Comparison of ENCODE assay signal across 20 cellular contexts in genomic region chr5:169861433-169861832, GRCh38.
DNase-seq lines count a peak whose midpoint lies in the region; ATAC-seq, FAIRE-seq and TF ChIP-seq lines count a peak whose summit lies in the region.
"Had no signal": no experiment of that assay in that cellular context is flagged by ENCODE, and none has a peak within 500 bp of the region (broad histone marks: within the 10 kb centered on the region; RNA-seq: fewer than 3 reads in every experiment).

No MANE protein-coding gene starts in this region.

- no peak for TF ChIP-seq RAD21 in SK-N-SH (IDR thresholded peaks at IDR 0.05; ENCODE audit: low read length)

- H3K27ac ChIP-seq in SK-N-SH (ENCODE audit: low read depth in 2 of 2, low read length in 1 of 2) (peak overlapping the region in 1 of 2 experiments; percentile 86; a peak in 2 of 4 replicates), astrocyte (ENCODE audit: low read depth, low read length) (peak overlapping the region; percentile 22)
- H3K27ac ChIP-seq: 22Rv1, A549, BLaER1 had no signal

- H3K9me3 ChIP-seq in SK-N-SH (no peaks in the 10 kb centered on the region), astrocyte (ENCODE audit: insufficient read depth, low read depth, low read length) (no peaks in the 10 kb centered on the region)
- H3K9me3 ChIP-seq: A549, BLaER1, HAP-1 had no signal

- DNase-seq in SK-N-SH (no peak), natural killer cell (no peak), astrocyte (ENCODE audit: low read depth) (no peak)
- DNase-seq in natural killer cell treated with Interleukin-12 subunit alpha and Interleukin-12 subunit beta and Interleukin-15 and Interleukin-18, amount 100 ng/mL, for 72 hours (ENCODE audit: low spot score), result no peak
- no peak for DNase-seq in activated CD4-positive, alpha-beta T cell treated with anti-CD3 and anti-CD28 coated beads for 36 hours
- DNase-seq: CD4-positive, alpha-beta memory T cell; DMS153; DMS79; GDM1 had no signal

- 92% methylated on average over 2 of the region's 2 CpGs for WGBS in SK-N-SH (ENCODE audit: low lambda C conversion rate)

- FAIRE-seq in astrocyte (lab: Jason Lieb, UNC), result no peak
- FAIRE-seq: A549, GM12892, GM18507, H1 had no signal

- H3K27ac Mint-ChIP-seq in natural killer cell, result peak overlapping the region; percentile 15 to 73
- H3K27ac Mint-ChIP-seq in natural killer cell treated with Interleukin-12 subunit alpha and Interleukin-12 subunit beta and Interleukin-15 and Interleukin-18, amount 100 ng/mL, for 72 hours, result peak overlapping the region in 1 of 2 donors; percentile 38
- H3K27ac Mint-ChIP-seq in astrocyte (ENCODE audit: unreplicated experiment), result no peak overlapping the region
- no peak overlapping the region for H3K27ac Mint-ChIP-seq in activated CD4-positive, alpha-beta T cell treated with anti-CD3 and anti-CD28 coated beads for 36 hours
- H3K27ac Mint-ChIP-seq: CD14-positive monocyte; CD4-positive, alpha-beta memory T cell had no signal

- H3K4me3 ChIP-seq in SK-N-SH (ENCODE audit: low read depth in 2 of 2, low read length in 1 of 2) (no peak overlapping the region), astrocyte (ENCODE audit: insufficient read depth, low read depth, low read length) (no peak overlapping the region)
- H3K4me3 ChIP-seq: A549, BLaER1, HAP-1 had no signal

- peaks cover 31% of the 10 kb centered on the region for H3F3A ChIP-seq in SK-N-SH (replicated peaks; ENCODE audit: insufficient read depth)

- TF ChIP-seq CTCF in SK-N-SH (IDR thresholded peaks at IDR 0.05) (no peak), natural killer cell (IDR thresholded peaks at IDR 0.05) (no peak), astrocyte (IDR thresholded peaks at IDR 0.05; ENCODE audit: insufficient read depth, low read depth, low read length) (no peak)

- H3K4me2 ChIP-seq in SK-N-SH, result no peak overlapping the region
- no peak overlapping the region for H3K4me2 ChIP-seq in astrocyte (ENCODE audit: low read length)
- H3K4me2 ChIP-seq: A549, BLaER1 had no signal

- H4K20me1 ChIP-seq in SK-N-SH (ENCODE audit: insufficient read depth) (no peaks in the 10 kb centered on the region), astrocyte (ENCODE audit: insufficient read depth, low read length) (no peaks in the 10 kb centered on the region)
- H4K20me1 ChIP-seq: BLaER1 had no signal

- peaks cover 66 to 69% of the 10 kb centered on the region in 2 donors for H3K4me1 Mint-ChIP-seq in natural killer cell
- peaks cover 45 to 49% of the 10 kb centered on the region in 2 donors for H3K4me1 Mint-ChIP-seq in natural killer cell treated with Interleukin-12 subunit alpha and Interleukin-12 subunit beta and Interleukin-15 and Interleukin-18, amount 100 ng/mL, for 72 hours (ENCODE audit: low read depth in 2 of 2)
- peaks cover 5% of the 10 kb centered on the region for H3K4me1 Mint-ChIP-seq in astrocyte (ENCODE audit: low read depth, unreplicated experiment)
- peaks cover 15% of the 10 kb centered on the region for H3K4me1 Mint-ChIP-seq in activated CD4-positive, alpha-beta T cell treated with anti-CD3 and anti-CD28 coated beads for 36 hours

- H3K4me3 Mint-ChIP-seq in natural killer cell, result no peak overlapping the region
- H3K4me3 Mint-ChIP-seq in natural killer cell treated with Interleukin-12 subunit alpha and Interleukin-12 subunit beta and Interleukin-15 and Interleukin-18, amount 100 ng/mL, for 72 hours, result no peak overlapping the region
- H3K4me3 Mint-ChIP-seq in astrocyte (ENCODE audit: unreplicated experiment), result no peak overlapping the region
- H3K4me3 Mint-ChIP-seq in activated CD4-positive, alpha-beta T cell treated with anti-CD3 and anti-CD28 coated beads for 36 hours, result no peak overlapping the region
- H3K4me3 Mint-ChIP-seq: CD14-positive monocyte; CD4-positive, alpha-beta memory T cell had no signal

- intact Hi-C loops in natural killer cell (cut with micrococcal nuclease), result no loop called here
- intact Hi-C loops in activated CD4-positive, alpha-beta T cell treated with anti-CD3 and anti-CD28 coated beads for 36 hours (cut with DNase I, micrococcal nuclease), result no loop called here

- no peak for TF ChIP-seq EP300 in SK-N-SH (IDR thresholded peaks at IDR 0.05; ENCODE audit: borderline replicate concordance in 1 of 2, low read depth in 1 of 2, low read length in 1 of 2)

- CTCF ChIA-PET in SK-N-SH (lab: Yijun Ruan, JAX), result interaction anchor here (1.6 kb wide), 1 partner anchor 119 kb away, joined by 5 read pairs; the partner anchor contains the start of gene INSYN2B
- CTCF ChIA-PET in activated CD4-positive, alpha-beta T cell treated with anti-CD3 and anti-CD28 coated beads for 36 hours (lab: Charles Lee), result interaction anchor here (0.6 kb wide), 1 partner anchor 1871 kb away, joined by 4 read pairs; no protein-coding TSS in a partner anchor

- H3K9me2 ChIP-seq in SK-N-SH, result no peaks in the 10 kb centered on the region

- no peak overlapping the region for H2AFZ ChIP-seq in SK-N-SH (ENCODE audit: low read depth)
- H2AFZ ChIP-seq in astrocyte (ENCODE audit: low read depth, low read length), result no peak overlapping the region

- H3K9ac ChIP-seq in SK-N-SH, result peak overlapping the region; percentile 3; the same call in 1 of the 2 replicates
- no peak overlapping the region for H3K9ac ChIP-seq in astrocyte (ENCODE audit: low read length)
- H3K9ac ChIP-seq: BLaER1 had no signal

- H3K36me3 ChIP-seq in SK-N-SH (replicated peaks in 1 of 2; ENCODE audit: control insufficient read depth in 1 of 2, insufficient read depth in 2 of 2, low read length in 1 of 2), result peaks cover 0 to 36% of the 10 kb centered on the region in 2 experiments
- peaks cover 10% of the 10 kb centered on the region for H3K36me3 ChIP-seq in astrocyte (ENCODE audit: insufficient read depth, low read length)
- H3K36me3 ChIP-seq: HAP-1 had no signal

- H3K4me1 ChIP-seq in SK-N-SH (ENCODE audit: control insufficient read depth in 1 of 2, insufficient read depth in 2 of 2, low read depth in 1 of 2, low read length in 1 of 2) (peaks cover 0 to 23% of the 10 kb centered on the region in 2 experiments; a peak in 2 of 4 replicates), astrocyte (ENCODE audit: insufficient read depth, low read length) (peaks cover 10% of the 10 kb centered on the region)
- H3K4me1 ChIP-seq: HAP-1 had no signal

- H3K27me3 Mint-ChIP-seq in natural killer cell (ENCODE audit: low read depth in 2 of 2) (no peaks in the 10 kb centered on the region), astrocyte (ENCODE audit: low read depth, unreplicated experiment) (peaks cover 12% of the 10 kb centered on the region)
- H3K27me3 Mint-ChIP-seq in natural killer cell treated with Interleukin-12 subunit alpha and Interleukin-12 subunit beta and Interleukin-15 and Interleukin-18, amount 100 ng/mL, for 72 hours, result no peaks in the 10 kb centered on the region
- H3K27me3 Mint-ChIP-seq in activated CD4-positive, alpha-beta T cell treated with anti-CD3 and anti-CD28 coated beads for 36 hours, result no peaks in the 10 kb centered on the region
- H3K27me3 Mint-ChIP-seq: CD4-positive, alpha-beta memory T cell had no signal

- H3K27me3 ChIP-seq in SK-N-SH (ENCODE audit: insufficient read depth), result no peaks in the 10 kb centered on the region
- no peaks in the 10 kb centered on the region for H3K27me3 ChIP-seq in astrocyte (ENCODE audit: insufficient read depth, low read length)
- H3K27me3 ChIP-seq: BLaER1 had no signal

- H3K79me2 ChIP-seq in SK-N-SH (ENCODE audit: insufficient read depth) (no peaks in the 10 kb centered on the region), astrocyte (ENCODE audit: insufficient read depth, low read length) (no peaks in the 10 kb centered on the region)

- H3K36me3 Mint-ChIP-seq in natural killer cell, result no peaks in the 10 kb centered on the region
- H3K36me3 Mint-ChIP-seq in natural killer cell treated with Interleukin-12 subunit alpha and Interleukin-12 subunit beta and Interleukin-15 and Interleukin-18, amount 100 ng/mL, for 72 hours, result no peaks in the 10 kb centered on the region
- no peaks in the 10 kb centered on the region for H3K36me3 Mint-ChIP-seq in astrocyte (ENCODE audit: low read depth, unreplicated experiment)
- H3K36me3 Mint-ChIP-seq in activated CD4-positive, alpha-beta T cell treated with anti-CD3 and anti-CD28 coated beads for 36 hours (ENCODE audit: low read depth), result peaks cover 18% of the 10 kb centered on the region

- POLR2A ChIA-PET in SK-N-SH (lab: Yijun Ruan, JAX), result no interaction called here
- POLR2A ChIA-PET in activated CD4-positive, alpha-beta T cell treated with anti-CD3 and anti-CD28 coated beads for 36 hours (lab: Charles Lee), result no interaction called here

- H3K9me3 Mint-ChIP-seq in natural killer cell (no peaks in the 10 kb centered on the region), astrocyte (ENCODE audit: unreplicated experiment) (peaks cover 2% of the 10 kb centered on the region)
- no peaks in the 10 kb centered on the region for H3K9me3 Mint-ChIP-seq in natural killer cell treated with Interleukin-12 subunit alpha and Interleukin-12 subunit beta and Interleukin-15 and Interleukin-18, amount 100 ng/mL, for 72 hours
- H3K9me3 Mint-ChIP-seq in activated CD4-positive, alpha-beta T cell treated with anti-CD3 and anti-CD28 coated beads for 36 hours (ENCODE audit: low read depth), result no peaks in the 10 kb centered on the region
- H3K9me3 Mint-ChIP-seq: CD14-positive monocyte; CD4-positive, alpha-beta memory T cell had no signal

- no peak for ATAC-seq in SK-N-SH treated with all-trans-retinoic acid at 6 μM for 48 hours
- no peak for ATAC-seq in natural killer cell
- ATAC-seq in natural killer cell treated with Interleukin-12 subunit alpha and Interleukin-12 subunit beta and Interleukin-15 and Interleukin-18, amount 100 ng/mL, for 72 hours, result no peak
- ATAC-seq in GM19351 (IDR thresholded peaks at IDR 0.05; ENCODE audit: unreplicated experiment), result no peak
- no peak for ATAC-seq in GM21717 (IDR thresholded peaks at IDR 0.05; ENCODE audit: unreplicated experiment)
- no peak for ATAC-seq in activated CD4-positive, alpha-beta T cell treated with anti-CD3 and anti-CD28 coated beads for 36 hours
- ATAC-seq: A549 had no signal

TF ChIP-seq in SK-N-SH, 30 proteins besides CTCF, POLR2A, EP300 and RAD21 (continues in another document):
- TF ChIP-seq USF1 (IDR thresholded peaks at IDR 0.05; ENCODE audit: borderline replicate concordance, low read depth), result no peak

TF ChIP-seq in SK-N-SH treated with all-trans-retinoic acid at 6 μM for 48 hours, 23 proteins besides CTCF, POLR2A, EP300 and RAD21 (continues in another document):
- TF ChIP-seq PPARA (CRISPR knock-in tag; IDR thresholded peaks at IDR 0.05; ENCODE audit: borderline replicate concordance) (no peak), TCF4 (CRISPR knock-in tag; IDR thresholded peaks at IDR 0.05; ENCODE audit: borderline replicate concordance) (no peak), ISL1 (CRISPR knock-in tag; IDR thresholded peaks at IDR 0.05) (no peak)

Comparison
In these comparisons a context has a peak if more than half of its experiments do, and no peak if none do; other contexts are left out.
1. H3K27ac Mint-ChIP-seq: peak in natural killer cell (2 of 2); none in astrocyte (single experiment) and activated CD4-positive, alpha-beta T cell treated with anti-CD3 and anti-CD28 coated beads for 36 hours (single experiment).